Comparison of ENCODE assay signal across 19 cellular contexts in the genomic region with DNA sequence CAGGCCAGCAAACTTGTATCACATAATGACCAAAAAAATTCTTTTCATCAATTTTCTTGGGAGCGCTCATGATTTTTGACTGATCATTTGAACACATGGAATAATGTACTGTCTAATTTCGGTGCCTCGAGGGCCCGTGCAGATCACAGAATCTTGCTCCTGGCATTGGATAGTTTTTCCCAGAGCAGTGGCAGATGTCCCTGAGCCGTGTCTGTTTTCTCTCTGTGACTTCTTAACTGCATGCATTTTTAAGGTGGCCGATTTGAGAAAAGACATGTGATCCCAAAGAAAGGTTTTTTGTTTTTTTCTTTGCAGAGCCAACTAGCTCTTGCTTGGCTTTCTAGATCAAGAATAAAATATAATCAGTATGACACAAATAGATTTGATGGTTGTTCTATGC. TPM values are rescaled to one million over a fixed set of nuclear protein-coding genes. Genes with fewer than 3 reads are reported as not detected.
DNase-seq lines count a peak whose midpoint lies in the region; ATAC-seq and TF ChIP-seq lines count a peak whose summit lies in the region.
"Had no signal": no experiment of that assay in that cellular context is flagged by ENCODE, and none has a peak within 500 bp of the region (broad histone marks: within the 10 kb centered on the region; RNA-seq: fewer than 3 reads in every experiment).

No MANE protein-coding gene starts in this region.

- intact Hi-C loops in activated CD8-positive, alpha-beta T cell treated with anti-CD3 and anti-CD28 coated beads for 36 hours (cut with micrococcal nuclease), result no loop called here

- peaks cover 3% of the 10 kb centered on the region for H3K36me3 ChIP-seq in CD4-positive, CD25-positive, alpha-beta regulatory T cell (ENCODE audit: control insufficient read depth, insufficient read depth, low read length)
- H3K36me3 ChIP-seq: gastroesophageal sphincter, left lung, stomach, thyroid gland had no signal

- POLR2A ChIA-PET in activated CD8-positive, alpha-beta T cell treated with anti-CD3 and anti-CD28 coated beads for 36 hours (lab: Charles Lee), result interaction anchor here (1.6 kb wide), 1 partner anchor 9 kb away, joined by 3 read pairs; no protein-coding TSS in a partner anchor
- POLR2A ChIA-PET in activated CD8-positive, alpha-beta T cell treated with anti-CD3 and anti-CD28 coated beads, Interleukin-2, amount 10 ng/mL, durations not matched to agents 7 days and 5 days (lab: Charles Lee), result no interaction called here

- no peak for DNase-seq in activated CD8-positive, alpha-beta T cell treated with anti-CD3 and anti-CD28 coated beads for 36 hours
- no peak for DNase-seq in activated CD8-positive, alpha-beta T cell treated with anti-CD3 and anti-CD28 coated beads, Interleukin-2, amount 10 ng/mL, durations not matched to agents 7 days and 5 days
- no peak for DNase-seq in CD4-positive, CD25-positive, alpha-beta regulatory T cell
- peak; percentile 48 for DNase-seq in SK-N-DZ (ENCODE audit: low spot score)
- peak; percentile 77 for DNase-seq in cerebellar cortex (ENCODE audit: low spot score)
- DNase-seq in activated CD4-positive, CD25-positive, alpha-beta regulatory T cell (lab: John Stamatoyannopoulos, UW), result no peak
- DNase-seq in T-helper 1 cell, result no peak
- DNase-seq in NCI-H345 treated with DMSO at 0.1 percent for 48 hours (lab: John Stamatoyannopoulos, UW; ENCODE audit: unreplicated experiment), result no peak
- DNase-seq: activated effector memory CD4-positive, alpha-beta T cell treated with Interleukin-2 at 50 U/mL for 16 hours; central memory CD4-positive, alpha-beta T cell; COR-L47; DMS79 treated with DMSO at 0.1 percent for 48 hours; left lung; naive B cell; NCI-H510A; stomach; thyroid gland had no signal

- peaks cover 21% of the 10 kb centered on the region for H3K36me3 Mint-ChIP-seq in activated CD8-positive, alpha-beta T cell treated with anti-CD3 and anti-CD28 coated beads for 36 hours (ENCODE audit: low read depth)
- H3K36me3 Mint-ChIP-seq in activated CD8-positive, alpha-beta T cell treated with anti-CD3 and anti-CD28 coated beads, Interleukin-2, amount 10 ng/mL, durations not matched to agents 7 days and 5 days (ENCODE audit: low read depth), result peaks cover 65% of the 10 kb centered on the region
- H3K36me3 Mint-ChIP-seq in CD4-positive, CD25-positive, alpha-beta regulatory T cell, result peaks cover 4% of the 10 kb centered on the region
- H3K36me3 Mint-ChIP-seq: naive B cell had no signal

- peak overlapping the region; percentile 16 for H3K4me3 Mint-ChIP-seq in activated CD8-positive, alpha-beta T cell treated with anti-CD3 and anti-CD28 coated beads for 36 hours
- H3K4me3 Mint-ChIP-seq in activated CD8-positive, alpha-beta T cell treated with anti-CD3 and anti-CD28 coated beads, Interleukin-2, amount 10 ng/mL, durations not matched to agents 7 days and 5 days, result no peak overlapping the region
- H3K4me3 Mint-ChIP-seq in CD4-positive, CD25-positive, alpha-beta regulatory T cell, result peak overlapping the region; percentile 80 to 94 (median 82)
- H3K4me3 Mint-ChIP-seq: mesothelial cell of epicardium, naive B cell had no signal

- peak overlapping the region; percentile 96 for H3K4me3 ChIP-seq in CD4-positive, CD25-positive, alpha-beta regulatory T cell (ENCODE audit: low read depth, low read length)
- H3K4me3 ChIP-seq: gastroesophageal sphincter, left lung, stomach, thyroid gland had no signal

- no peaks in the 10 kb centered on the region for H3K9me3 ChIP-seq in CD4-positive, CD25-positive, alpha-beta regulatory T cell (ENCODE audit: control insufficient read depth in 2 of 2, low read length in 2 of 2)
- H3K9me3 ChIP-seq: gastroesophageal sphincter, left lung, stomach, thyroid gland had no signal

- peak overlapping the region; percentile 94 for H3K27ac ChIP-seq in CD4-positive, CD25-positive, alpha-beta regulatory T cell (ENCODE audit: insufficient read depth, low read length, poor library complexity, severe bottlenecking)
- H3K27ac ChIP-seq: gastroesophageal sphincter, left lung, stomach, thyroid gland had no signal

- H3K27ac Mint-ChIP-seq in activated CD8-positive, alpha-beta T cell treated with anti-CD3 and anti-CD28 coated beads for 36 hours, result peak overlapping the region; percentile 90
- H3K27ac Mint-ChIP-seq in activated CD8-positive, alpha-beta T cell treated with anti-CD3 and anti-CD28 coated beads, Interleukin-2, amount 10 ng/mL, durations not matched to agents 7 days and 5 days, result no peak overlapping the region
- peak overlapping the region; percentile 92 to 96 (median 94) for H3K27ac Mint-ChIP-seq in CD4-positive, CD25-positive, alpha-beta regulatory T cell
- H3K27ac Mint-ChIP-seq: mesothelial cell of epicardium, naive B cell had no signal

- H3K4me1 Mint-ChIP-seq in activated CD8-positive, alpha-beta T cell treated with anti-CD3 and anti-CD28 coated beads for 36 hours (ENCODE audit: low read depth), result peaks cover 96% of the 10 kb centered on the region
- peaks cover 95% of the 10 kb centered on the region for H3K4me1 Mint-ChIP-seq in activated CD8-positive, alpha-beta T cell treated with anti-CD3 and anti-CD28 coated beads, Interleukin-2, amount 10 ng/mL, durations not matched to agents 7 days and 5 days (ENCODE audit: low read depth)
- H3K4me1 Mint-ChIP-seq in CD4-positive, CD25-positive, alpha-beta regulatory T cell, result peaks cover 46 to 96% (median 87%) of the 10 kb centered on the region in 4 donors
- H3K4me1 Mint-ChIP-seq: mesothelial cell of epicardium had no signal

- no peak for TF ChIP-seq CTCF in activated CD8-positive, alpha-beta T cell treated with anti-CD3 and anti-CD28 coated beads for 36 hours (IDR thresholded peaks at IDR 0.05)

- no peaks in the 10 kb centered on the region for H3K9me3 Mint-ChIP-seq in activated CD8-positive, alpha-beta T cell treated with anti-CD3 and anti-CD28 coated beads for 36 hours
- H3K9me3 Mint-ChIP-seq in activated CD8-positive, alpha-beta T cell treated with anti-CD3 and anti-CD28 coated beads, Interleukin-2, amount 10 ng/mL, durations not matched to agents 7 days and 5 days (ENCODE audit: insufficient read depth), result peaks cover 4% of the 10 kb centered on the region
- H3K9me3 Mint-ChIP-seq in CD4-positive, CD25-positive, alpha-beta regulatory T cell, result peaks cover 0 to 2% (median 0%) of the 10 kb centered on the region in 7 donors

- no peaks in the 10 kb centered on the region for H3K27me3 Mint-ChIP-seq in activated CD8-positive, alpha-beta T cell treated with anti-CD3 and anti-CD28 coated beads for 36 hours
- no peaks in the 10 kb centered on the region for H3K27me3 Mint-ChIP-seq in activated CD8-positive, alpha-beta T cell treated with anti-CD3 and anti-CD28 coated beads, Interleukin-2, amount 10 ng/mL, durations not matched to agents 7 days and 5 days (ENCODE audit: low read depth)
- no peaks in the 10 kb centered on the region for H3K27me3 Mint-ChIP-seq in CD4-positive, CD25-positive, alpha-beta regulatory T cell

- H3K27me3 ChIP-seq in CD4-positive, CD25-positive, alpha-beta regulatory T cell (ENCODE audit: control insufficient read depth, insufficient read depth, low read length), result no peaks in the 10 kb centered on the region
- H3K27me3 ChIP-seq: gastroesophageal sphincter, left lung, stomach, thyroid gland had no signal

- H3K4me1 ChIP-seq in CD4-positive, CD25-positive, alpha-beta regulatory T cell (ENCODE audit: control insufficient read depth, insufficient read depth, low read length, poor library complexity, severe bottlenecking), result peaks cover 93% of the 10 kb centered on the region
- H3K4me1 ChIP-seq: gastroesophageal sphincter, thyroid gland had no signal

- no peak for ATAC-seq in activated CD8-positive, alpha-beta T cell treated with anti-CD3 and anti-CD28 coated beads for 36 hours
- ATAC-seq in activated CD8-positive, alpha-beta T cell treated with anti-CD3 and anti-CD28 coated beads, Interleukin-2, amount 10 ng/mL, durations not matched to agents 7 days and 5 days, result no peak
- ATAC-seq in CD4-positive, CD25-positive, alpha-beta regulatory T cell (ENCODE audit: low read depth in 2 of 2), result no peak
- ATAC-seq: gastroesophageal sphincter, left lung had no signal

- CTCF ChIA-PET in activated CD8-positive, alpha-beta T cell treated with anti-CD3 and anti-CD28 coated beads for 36 hours (lab: Charles Lee), result interaction anchor here (1.1 to 1.7 kb wide), 2 partner anchors 12 to 33 kb away, joined by 4 to 5 read pairs; no protein-coding TSS in a partner anchor
- CTCF ChIA-PET in activated CD8-positive, alpha-beta T cell treated with anti-CD3 and anti-CD28 coated beads, Interleukin-2, amount 10 ng/mL, durations not matched to agents 7 days and 5 days (lab: Charles Lee), result interaction anchor here (1.1 to 2.8 kb wide), 5 partner anchors 12 to 182 kb away, joined by 3 to 14 read pairs (median 5); no protein-coding TSS in a partner anchor

RNA-seq across cellular contexts. Expression of a gene that starts 19.7 kb away (rescaled TPM):
- total RNA-seq in activated CD8-positive, alpha-beta T cell treated with anti-CD3 and anti-CD28 coated beads for 36 hours, result 10 to 100 TPM; 10.6 to 11.8 TPM
- total RNA-seq in activated CD8-positive, alpha-beta T cell treated with anti-CD3 and anti-CD28 coated beads, Interleukin-2, amount 10 ng/mL, durations not matched to agents 7 days and 5 days, result 10 to 100 TPM; 40.6 to 40.8 TPM
- 78.9 TPM for total RNA-seq in CD4-positive, CD25-positive, alpha-beta regulatory T cell
- 10 to 100 TPM; 11.7 to 13.4 (median 12.6) TPM for polyA plus RNA-seq in CD4-positive, CD25-positive, alpha-beta regulatory T cell
- 1.9 and 2.5 TPM in 2 replicates for polyA plus RNA-seq in SK-N-DZ (2014; cell fraction: cytosol; rRNA removed)
- 1.1 and 1.6 TPM in 2 replicates for polyA plus RNA-seq in SK-N-DZ (2014; cell fraction: nucleus; rRNA removed)

Comparison
In these comparisons a context has a peak if more than half of its experiments do, and no peak if none do; other contexts are left out.
1. DNase-seq: peak in SK-N-DZ (single experiment) and cerebellar cortex (single experiment); none in activated CD8-positive, alpha-beta T cell treated with anti-CD3 and anti-CD28 coated beads for 36 hours (single experiment), activated CD8-positive, alpha-beta T cell treated with anti-CD3 and anti-CD28 coated beads, Interleukin-2, amount 10 ng/mL, durations not matched to agents 7 days and 5 days (single experiment), CD4-positive, CD25-positive, alpha-beta regulatory T cell (0 of 3), activated CD4-positive, CD25-positive, alpha-beta regulatory T cell (0 of 4), T-helper 1 cell (0 of 5) and NCI-H345 treated with DMSO at 0.1 percent for 48 hours (single experiment).